ENCODE assay signal across 2 cellular contexts in the genomic region with DNA sequence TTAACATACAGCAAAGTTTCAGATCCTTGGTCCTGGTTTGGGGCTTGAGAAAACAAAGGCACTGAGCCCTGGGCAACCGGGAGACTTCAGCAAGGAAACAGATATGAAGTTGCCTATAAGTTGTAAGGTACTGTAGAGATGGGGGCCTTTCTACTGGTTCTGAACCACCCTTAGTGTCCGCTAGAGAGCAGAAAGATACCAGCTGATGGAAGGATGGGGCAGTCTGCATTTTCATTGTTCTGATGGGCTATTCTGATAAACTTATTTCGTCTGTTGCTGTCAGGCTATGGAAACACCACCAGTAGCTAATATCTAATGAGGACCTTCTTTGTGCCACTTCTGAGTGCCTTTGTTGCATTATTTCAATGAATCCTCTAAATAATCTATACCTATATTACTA.
TF ChIP-seq lines count a peak whose summit lies in the region.

No MANE protein-coding gene starts in this region.

TF ChIP-seq in Ishikawa, 13 proteins besides CTCF, POLR2A, EP300 and RAD21:
- TF ChIP-seq ZBTB7A (IDR thresholded peaks at IDR 0.05; ENCODE audit: low read depth) (no peak), TEAD4 (IDR thresholded peaks at IDR 0.05) (no peak), NFIC (IDR thresholded peaks at IDR 0.05) (no peak), FOXM1 (IDR thresholded peaks at IDR 0.05; ENCODE audit: borderline replicate concordance, low read depth) (no peak), CREB1 (IDR thresholded peaks at IDR 0.05; ENCODE audit: low read depth) (no peak), USF1 (IDR thresholded peaks at IDR 0.05) (no peak), CEBPB (IDR thresholded peaks at IDR 0.05) (no peak), YY1 (IDR thresholded peaks at IDR 0.05; ENCODE audit: low read depth) (no peak), REST (IDR thresholded peaks at IDR 0.05; ENCODE audit: low read depth) (no peak), MAX (IDR thresholded peaks at IDR 0.05) (no peak), TCF12 (IDR thresholded peaks at IDR 0.05; ENCODE audit: low read depth) (no peak), EGR1 (IDR thresholded peaks at IDR 0.05) (no peak), TAF1 (IDR thresholded peaks at IDR 0.05; ENCODE audit: low read depth) (no peak)

TF ChIP-seq in H1, 55 proteins besides CTCF, POLR2A, EP300 and RAD21 (continued from another document):
- TF ChIP-seq HDAC2 (IDR thresholded peaks at IDR 0.05; ENCODE audit: borderline replicate concordance in 1 of 2, low read depth in 2 of 2, low read length in 2 of 2) (no peak), FOSL1 (IDR thresholded peaks at IDR 0.05; ENCODE audit: insufficient read depth, low read depth, low read length) (no peak)
TF ChIP-seq in H1: peak in this region for 0.
